In the genomic region with DNA sequence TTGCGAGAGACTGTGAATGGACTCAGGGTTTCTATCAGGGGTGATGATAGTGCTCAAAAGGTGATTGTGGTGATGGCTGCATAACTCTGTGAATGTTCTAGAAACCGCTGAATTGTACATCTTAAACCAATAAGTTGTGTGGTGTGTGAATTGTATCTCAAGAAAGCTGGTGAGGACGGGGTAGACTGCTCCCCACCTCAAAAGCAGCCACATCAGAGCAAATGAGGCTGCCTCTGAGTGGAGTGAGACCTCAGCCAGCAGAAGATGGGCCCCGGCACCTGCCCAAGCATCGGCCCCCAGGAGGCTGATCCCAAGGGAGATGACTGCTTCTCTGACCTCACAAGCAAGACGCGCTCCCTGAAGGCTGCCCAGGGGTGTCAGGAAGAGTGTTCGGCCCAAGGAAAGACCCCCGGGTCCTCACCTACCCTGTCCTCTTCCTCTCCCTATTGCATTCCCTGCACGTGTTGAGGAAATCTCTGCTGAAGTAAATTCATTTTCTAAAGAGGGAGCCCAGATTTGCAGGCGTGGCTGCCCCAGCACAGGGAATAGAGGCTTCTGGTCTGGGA, we compare ENCODE assay signal across 20 cellular contexts.
A peak's percentile ranks its signal among the peaks of the same experiment; 100 is the strongest.
DNase-seq lines count a peak whose midpoint lies in the region; ATAC-seq lines count a peak whose summit lies in the region.
"Had no signal": no experiment of that assay in that cellular context is flagged by ENCODE, and none has a peak within 500 bp of the region (broad histone marks: within the 10 kb centered on the region; RNA-seq: fewer than 3 reads in every experiment).

No MANE protein-coding gene starts in this region.

- no peak overlapping the region for H3K4me3 Mint-ChIP-seq in activated T-cell treated with anti-CD3 and anti-CD28 coated beads, Interleukin-2, amount 50 U/mL, for 4 hours
- peak overlapping the region in 2 of 10 donors; percentile 20 to 34 for H3K4me3 Mint-ChIP-seq in naive thymus-derived CD4-positive, alpha-beta T cell
- H3K4me3 Mint-ChIP-seq: B cell had no signal

- no peaks in the 10 kb centered on the region for H3K36me3 ChIP-seq in naive thymus-derived CD4-positive, alpha-beta T cell (ENCODE audit: control insufficient read depth in 2 of 3, insufficient read depth in 3 of 3, low read length in 3 of 3)

- H3K27me3 ChIP-seq in naive thymus-derived CD4-positive, alpha-beta T cell (ENCODE audit: control insufficient read depth in 2 of 2, insufficient read depth in 2 of 2, low read length in 2 of 2), result no peaks in the 10 kb centered on the region

- H3K4me1 ChIP-seq in naive thymus-derived CD4-positive, alpha-beta T cell (ENCODE audit: control insufficient read depth in 2 of 2, insufficient read depth in 2 of 2, low read length in 2 of 2), result peaks cover 0 to 13% of the 10 kb centered on the region in 2 donors

- no peaks in the 10 kb centered on the region for H3K9me3 ChIP-seq in naive thymus-derived CD4-positive, alpha-beta T cell (ENCODE audit: control insufficient read depth in 2 of 3, low read length in 3 of 3)

- CTCF ChIA-PET in naive thymus-derived CD4-positive, alpha-beta T cell (lab: Charles Lee), result interaction anchor here (0.6 kb wide), 1 partner anchor 32 kb away, joined by 3 read pairs; no protein-coding TSS in a partner anchor

- no peaks in the 10 kb centered on the region for H3K9me3 Mint-ChIP-seq in activated T-cell treated with anti-CD3 and anti-CD28 coated beads, Interleukin-2, amount 50 U/mL, for 4 hours
- peaks cover 0 to 3% (median 0%) of the 10 kb centered on the region in 11 donors for H3K9me3 Mint-ChIP-seq in naive thymus-derived CD4-positive, alpha-beta T cell

- H3K36me3 Mint-ChIP-seq in activated T-cell treated with anti-CD3 and anti-CD28 coated beads, Interleukin-2, amount 50 U/mL, for 4 hours (ENCODE audit: insufficient read depth), result no peaks in the 10 kb centered on the region
- no peaks in the 10 kb centered on the region for H3K36me3 Mint-ChIP-seq in naive thymus-derived CD4-positive, alpha-beta T cell

- peaks cover under 1% of the 10 kb centered on the region for H3K4me1 Mint-ChIP-seq in activated T-cell treated with anti-CD3 and anti-CD28 coated beads, Interleukin-2, amount 50 U/mL, for 4 hours (ENCODE audit: low read depth)
- peaks cover 0 to 30% (median 9%) of the 10 kb centered on the region in 7 donors for H3K4me1 Mint-ChIP-seq in naive thymus-derived CD4-positive, alpha-beta T cell
- H3K4me1 Mint-ChIP-seq: B cell had no signal

- DNase-seq in activated T-cell treated with anti-CD3 and anti-CD28 coated beads, Interleukin-2, amount 50 U/mL, for 4 hours, result no peak
- DNase-seq in activated T-cell treated with anti-CD3 and anti-CD28 coated beads, Interleukin-2, amount 50 U/mL, for 48 hours, result no peak
- peak; percentile 39 for DNase-seq in Jurkat, Clone E6-1 (ENCODE audit: low read depth, low spot score)
- DNase-seq in naive thymus-derived CD4-positive, alpha-beta T cell, result peak in 2 of 9 donors; percentile 0 to 8
- DNase-seq in NCI-H2029 treated with DMSO at 0.1 percent for 48 hours (lab: John Stamatoyannopoulos, UW), result no peak
- DNase-seq: DMS153, GOT3, IMR-90, MM.1S, NCI-H2029, NCI-H2227 treated with DMSO at 0.1 percent for 48 hours, NCI-H526 treated with DMSO at 0.1 percent for 48 hours, SHP77 treated with DMSO at 0.1 percent for 48 hours had no signal

- peaks cover 2% of the 10 kb centered on the region for H3K27me3 Mint-ChIP-seq in activated T-cell treated with anti-CD3 and anti-CD28 coated beads, Interleukin-2, amount 50 U/mL, for 4 hours (ENCODE audit: low read depth)
- peaks cover 0 to 4% (median 0%) of the 10 kb centered on the region in 5 donors for H3K27me3 Mint-ChIP-seq in naive thymus-derived CD4-positive, alpha-beta T cell

- intact Hi-C loops in naive thymus-derived CD4-positive, alpha-beta T cell (cut with micrococcal nuclease), result no loop called here

- H3K27ac ChIP-seq in naive thymus-derived CD4-positive, alpha-beta T cell (ENCODE audit: low read depth, low read length), result no peak overlapping the region
- H3K27ac ChIP-seq: 22Rv1, KMS-11, SK-N-MC had no signal

- peak overlapping the region in 1 of 9 donors; percentile 22 for H3K27ac Mint-ChIP-seq in naive thymus-derived CD4-positive, alpha-beta T cell
- H3K27ac Mint-ChIP-seq: B cell had no signal

- POLR2A ChIA-PET in naive thymus-derived CD4-positive, alpha-beta T cell (lab: Charles Lee), result no interaction called here

- ATAC-seq in activated T-cell treated with anti-CD3 and anti-CD28 coated beads, Interleukin-2, amount 50 U/mL, for 4 hours, result peak; percentile 8 to 38
- peak; percentile 13 for ATAC-seq in naive thymus-derived CD4-positive, alpha-beta T cell
- no peak for ATAC-seq in GM21390 (IDR thresholded peaks at IDR 0.05; ENCODE audit: unreplicated experiment)
- ATAC-seq in GM18517 (IDR thresholded peaks at IDR 0.05; ENCODE audit: unreplicated experiment), result no peak
- ATAC-seq: HCT116 had no signal

- no peak overlapping the region for H3K4me3 ChIP-seq in Jurkat, Clone E6-1 (ENCODE audit: low read length)
- H3K4me3 ChIP-seq in naive thymus-derived CD4-positive, alpha-beta T cell (ENCODE audit: low read length), result no peak overlapping the region
- H3K4me3 ChIP-seq: SK-N-MC had no signal

Comparison
In these comparisons a context has a peak if more than half of its experiments do, and no peak if none do; other contexts are left out.
1. ATAC-seq: peak in activated T-cell treated with anti-CD3 and anti-CD28 coated beads, Interleukin-2, amount 50 U/mL, for 4 hours (2 of 2) and naive thymus-derived CD4-positive, alpha-beta T cell (single experiment); none in GM21390 (single experiment) and GM18517 (single experiment).